In genomic region chr9:127503379-127503921, GRCh38 we compare ENCODE assay signal across 13 cellular contexts. TPM values are rescaled to one million over a fixed set of nuclear protein-coding genes. Genes with fewer than 3 reads are reported as not detected.
DNase-seq lines count a peak whose midpoint lies in the region; ATAC-seq, FAIRE-seq and TF ChIP-seq lines count a peak whose summit lies in the region.
"Had no signal": no experiment of that assay in that cellular context is flagged by ENCODE, and none has a peak within 500 bp of the region (broad histone marks: within the 10 kb centered on the region; RNA-seq: fewer than 3 reads in every experiment).

No MANE protein-coding gene starts in this region.

- H2BK15ac ChIP-seq in mesenchymal stem cell (ENCODE audit: low read depth, poor library complexity, severe bottlenecking), result no peak overlapping the region

- H3K27ac ChIP-seq in GM23338 (ENCODE audit: low read depth), result peak overlapping the region; percentile 39; the same call in 1 of the 2 replicates
- H3K27ac ChIP-seq in HCT116 (ENCODE audit: low read depth, low read length), result no peak overlapping the region
- H3K27ac ChIP-seq in astrocyte (ENCODE audit: low read depth, low read length), result no peak overlapping the region
- peak overlapping the region; percentile 41 for H3K27ac ChIP-seq in mesenchymal stem cell (ENCODE audit: low read length, poor library complexity, severe bottlenecking)
- H3K27ac ChIP-seq in CD4-positive, alpha-beta memory T cell (ENCODE audit: low read depth, low read length), result no peak overlapping the region
- H3K27ac ChIP-seq: KMS-11 had no signal

- H3K4me2 ChIP-seq in GM23338 (no peak overlapping the region), HCT116 (ENCODE audit: low read length) (no peak overlapping the region), astrocyte (ENCODE audit: low read length) (no peak overlapping the region), mesenchymal stem cell (ENCODE audit: low read length, poor library complexity, severe bottlenecking) (no peak overlapping the region)
- H3K4me2 ChIP-seq: KMS-11, SK-N-SH had no signal

- H4K91ac ChIP-seq in mesenchymal stem cell (ENCODE audit: low read length), result no peak overlapping the region

- H3K4me3 ChIP-seq in GM23338 (no peak overlapping the region), HCT116 (replicated peaks in 1 of 2; ENCODE audit: low read depth in 1 of 2, low read length in 2 of 2) (no peak overlapping the region), astrocyte (ENCODE audit: insufficient read depth, low read depth, low read length) (no peak overlapping the region), mesenchymal stem cell (ENCODE audit: insufficient read depth in 1 of 2, low read depth in 1 of 2, low read length in 2 of 2) (no peak overlapping the region)
- H3K4me3 ChIP-seq in CD4-positive, alpha-beta memory T cell (ENCODE audit: low read length in 2 of 2), result no peak overlapping the region

- H4K20me1 ChIP-seq in GM23338 (replicated peaks; ENCODE audit: insufficient read depth), result no peaks in the 10 kb centered on the region
- H4K20me1 ChIP-seq in HCT116 (ENCODE audit: insufficient read depth), result no peaks in the 10 kb centered on the region
- peaks cover 53% of the 10 kb centered on the region for H4K20me1 ChIP-seq in astrocyte (ENCODE audit: insufficient read depth, low read length)

- H3K9me2 ChIP-seq in GM23338 (ENCODE audit: insufficient read depth), result no peaks in the 10 kb centered on the region
- no peaks in the 10 kb centered on the region for H3K9me2 ChIP-seq in HCT116 (ENCODE audit: insufficient read depth)
- H3K9me2 ChIP-seq: SK-N-SH had no signal

- H3K79me2 ChIP-seq in GM23338 (replicated peaks; ENCODE audit: insufficient read depth) (no peaks in the 10 kb centered on the region), HCT116 (ENCODE audit: insufficient read depth, low read length) (no peaks in the 10 kb centered on the region), astrocyte (ENCODE audit: insufficient read depth, low read length) (peaks cover 20% of the 10 kb centered on the region)

- peaks cover 3% of the 10 kb centered on the region for H3K79me1 ChIP-seq in mesenchymal stem cell (replicated peaks; ENCODE audit: low read length, poor library complexity, severe bottlenecking)

- H3K4me1 ChIP-seq in GM23338 (ENCODE audit: insufficient read depth) (no peaks in the 10 kb centered on the region), HCT116 (ENCODE audit: control insufficient read depth in 1 of 2, insufficient read depth in 2 of 2, low read length in 2 of 2) (0 out of 4 replicates have a peak, but pooled peaks cover 0 to 4% of the 10 kb centered on the region in 2 experiments), astrocyte (ENCODE audit: insufficient read depth, low read length) (peaks cover 38% of the 10 kb centered on the region), mesenchymal stem cell (ENCODE audit: control insufficient read depth, insufficient read depth, low read depth, low read length) (peaks cover 54% of the 10 kb centered on the region)
- H3K4me1 ChIP-seq in CD4-positive, alpha-beta memory T cell (ENCODE audit: insufficient read depth, low read length), result no peaks in the 10 kb centered on the region

- no peaks in the 10 kb centered on the region for H3K36me3 ChIP-seq in GM23338 (ENCODE audit: insufficient read depth)
- peaks cover 6 to 16% of the 10 kb centered on the region in 2 experiments; a peak in 3 of 4 replicates for H3K36me3 ChIP-seq in HCT116 (ENCODE audit: control insufficient read depth in 1 of 2, insufficient read depth in 2 of 2, low read length in 2 of 2)
- H3K36me3 ChIP-seq in astrocyte (ENCODE audit: insufficient read depth, low read length), result peaks cover 11% of the 10 kb centered on the region
- peaks cover 74 to 79% of the 10 kb centered on the region in 2 experiments for H3K36me3 ChIP-seq in mesenchymal stem cell (ENCODE audit: control insufficient read depth in 1 of 2, insufficient read depth in 2 of 2, low read depth in 1 of 2, low read length in 2 of 2)
- H3K36me3 ChIP-seq in CD4-positive, alpha-beta memory T cell (ENCODE audit: insufficient read depth, low read length), result no peaks in the 10 kb centered on the region

- TF ChIP-seq CTCF in GM23338 (conservative IDR thresholded peaks at IDR 0.05; ENCODE audit: low read depth in 2 of 2) (no peak), HCT116 (IDR thresholded peaks at IDR 0.05 in 2 of 3, conservative IDR thresholded peaks at IDR 0.05 in 1 of 3; ENCODE audit: borderline replicate concordance in 1 of 3, insufficient read depth in 1 of 3, low read depth in 2 of 3, low read length in 2 of 3) (no peak), astrocyte (IDR thresholded peaks at IDR 0.05; ENCODE audit: insufficient read depth, low read depth, low read length) (no peak)

- no peak overlapping the region for H3K9ac ChIP-seq in HCT116 (ENCODE audit: low read length)
- H3K9ac ChIP-seq in astrocyte (ENCODE audit: low read length), result no peak overlapping the region
- H3K9ac ChIP-seq in mesenchymal stem cell (ENCODE audit: low read length), result no peak overlapping the region
- H3K9ac ChIP-seq: KMS-11, SK-N-SH had no signal

- 85% methylated on average over 20 of the region's 20 CpGs for WGBS in mesenchymal stem cell

- CTCF ChIA-PET in HCT116 (lab: Charles Lee), result interaction anchor here (0.6 to 3.6 kb wide), 8 partner anchors 63 to 418 kb away, joined by 3 to 22 read pairs (median 6); partner anchors contain the start of gene TOR2A
- CTCF ChIA-PET in CD4-positive, alpha-beta memory T cell (lab: Charles Lee; ENCODE audit: partially characterized antibody), result interaction anchor here (0.7 to 4.6 kb wide), 15 partner anchors 9 to 561 kb away, joined by 3 to 73 read pairs (median 5); partner anchors contain the start of gene TOR2A

- DNase-seq in GM23338 (ENCODE audit: low spot score) (no peak), HCT116 (ENCODE audit: low read depth, low spot score) (no peak), astrocyte (ENCODE audit: low read depth) (no peak), mesenchymal stem cell (no peak), nucleus accumbens (lab: John Stamatoyannopoulos, UW) (no peak), NCI-H226 (no peak), ACHN (no peak)
- DNase-seq in CD4-positive, alpha-beta memory T cell, result no peak

- H2AK5ac ChIP-seq in mesenchymal stem cell (ENCODE audit: low read length, severe bottlenecking), result no peak overlapping the region

- no peak overlapping the region for H2BK120ac ChIP-seq in mesenchymal stem cell (ENCODE audit: low read depth, low read length)

- H3K4me1 Mint-ChIP-seq in GM23338, result peaks cover 4% of the 10 kb centered on the region
- H3K4me1 Mint-ChIP-seq in astrocyte (ENCODE audit: low read depth, unreplicated experiment), result peaks cover 12% of the 10 kb centered on the region
- H3K4me1 Mint-ChIP-seq in CD4-positive, alpha-beta memory T cell, result peaks cover 0 to 5% (median 2%) of the 10 kb centered on the region in 4 donors
- H3K4me1 Mint-ChIP-seq: B cell had no signal

- TF ChIP-seq POLR2A in HCT116 (IDR thresholded peaks at IDR 0.05; ENCODE audit: borderline replicate concordance, extremely low read depth, insufficient read depth, insufficient read length), result no peak

- ATAC-seq in GM23338 (no peak), HCT116 (peak; percentile 10; the same call in 1 of the 2 replicates)

- H3K9me3 ChIP-seq in HCT116 (ENCODE audit: control insufficient read depth in 1 of 2, insufficient read depth in 1 of 2, low read depth in 1 of 2, low read length in 2 of 2) (no peaks in the 10 kb centered on the region), astrocyte (ENCODE audit: insufficient read depth, low read depth, low read length) (no peaks in the 10 kb centered on the region), mesenchymal stem cell (ENCODE audit: control insufficient read depth, low read length) (no peaks in the 10 kb centered on the region)
- H3K9me3 ChIP-seq in CD4-positive, alpha-beta memory T cell (ENCODE audit: control insufficient read depth in 1 of 2, low read length in 2 of 2), result no peaks in the 10 kb centered on the region
- H3K9me3 ChIP-seq: SK-N-SH had no signal

- H3K4ac ChIP-seq in mesenchymal stem cell (ENCODE audit: low read depth in 1 of 2, low read length in 2 of 2), result peak overlapping the region in 1 of 2 experiments; percentile 41

- no TSS peak for BruUV-seq in HCT116 (replicated peaks; lab: Mats Ljungman, UMichigan)

- H2AFZ ChIP-seq in GM23338, result no peak overlapping the region
- no peak overlapping the region for H2AFZ ChIP-seq in HCT116 (ENCODE audit: low read depth, low read length, poor library complexity, severe bottlenecking)
- no peak overlapping the region for H2AFZ ChIP-seq in astrocyte (ENCODE audit: low read depth, low read length)
- no peak overlapping the region for H2AFZ ChIP-seq in mesenchymal stem cell (ENCODE audit: low read depth, low read length)

- H3K9me3 Mint-ChIP-seq in GM23338 (no peaks in the 10 kb centered on the region), astrocyte (ENCODE audit: unreplicated experiment) (no peaks in the 10 kb centered on the region)
- H3K9me3 Mint-ChIP-seq in CD4-positive, alpha-beta memory T cell, result no peaks in the 10 kb centered on the region
- H3K9me3 Mint-ChIP-seq: CD4-positive, alpha-beta T cell; H9 had no signal

- RAD21 ChIA-PET in HCT116 (lab: Charles Lee; ENCODE audit: low non-redundant PET in 1 of 2, low total read pairs in 2 of 2, uncharacterized antibody in 2 of 2, unreplicated experiment in 2 of 2), result interaction anchor here (0.8 to 1.3 kb wide), 3 partner anchors 75 to 221 kb away, joined by 3 read pairs; no protein-coding TSS in a partner anchor

- in situ Hi-C loops in ACHN (cut with HindIII; ENCODE audit: low pct_ligation_motif_present, low pct_unique_long_range_greater_than_20kb, low sequenced_read_pairs), result no loop called here

- H3K27me3 Mint-ChIP-seq in GM23338 (ENCODE audit: insufficient read depth, low read depth, poor library complexity), result peaks cover 11% of the 10 kb centered on the region
- H3K27me3 Mint-ChIP-seq in astrocyte (ENCODE audit: low read depth, unreplicated experiment), result no peaks in the 10 kb centered on the region
- H3K27me3 Mint-ChIP-seq in CD4-positive, alpha-beta memory T cell, result no peaks in the 10 kb centered on the region
- H3K27me3 Mint-ChIP-seq: B cell; CD4-positive, alpha-beta T cell had no signal

- H3K14ac ChIP-seq in mesenchymal stem cell (ENCODE audit: low read length in 2 of 2), result no peak overlapping the region

- H3K36me3 Mint-ChIP-seq in GM23338 (ENCODE audit: low read depth) (no peaks in the 10 kb centered on the region; the same call in 2 of the 3 replicates), astrocyte (ENCODE audit: low read depth, unreplicated experiment) (peaks cover 7% of the 10 kb centered on the region)
- H3K36me3 Mint-ChIP-seq in CD4-positive, alpha-beta memory T cell, result peaks cover under 1 to 4% of the 10 kb centered on the region in 2 donors

- H3K18ac ChIP-seq in mesenchymal stem cell (ENCODE audit: low read depth in 1 of 2, low read length in 2 of 2), result peak overlapping the region in 1 of 2 experiments; percentile 52

- H3K27ac Mint-ChIP-seq in GM23338, result 0 out of 2 replicates have a peak overlapping the region, but pooled peaks have one; percentile 23
- peak overlapping the region; percentile 66 for H3K27ac Mint-ChIP-seq in astrocyte (ENCODE audit: unreplicated experiment)
- H3K27ac Mint-ChIP-seq in CD4-positive, alpha-beta memory T cell, result peak overlapping the region in 1 of 7 donors; percentile 84
- H3K27ac Mint-ChIP-seq: B cell; CD4-positive, alpha-beta T cell had no signal

- H3F3A ChIP-seq in GM23338 (replicated peaks; ENCODE audit: low read depth), result peaks cover 6% of the 10 kb centered on the region; the same call in 1 of the 2 replicates

- H3K27me3 ChIP-seq in GM23338 (ENCODE audit: insufficient read depth), result no peaks in the 10 kb centered on the region
- no peaks in the 10 kb centered on the region for H3K27me3 ChIP-seq in HCT116 (ENCODE audit: insufficient read depth, low read length)
- no peaks in the 10 kb centered on the region for H3K27me3 ChIP-seq in astrocyte (ENCODE audit: insufficient read depth, low read length)
- no peaks in the 10 kb centered on the region for H3K27me3 ChIP-seq in mesenchymal stem cell (ENCODE audit: control insufficient read depth in 1 of 2, insufficient read depth in 1 of 2, low read length in 2 of 2)
- H3K27me3 ChIP-seq in CD4-positive, alpha-beta memory T cell (ENCODE audit: insufficient read depth, low read length), result no peaks in the 10 kb centered on the region

- no peak overlapping the region for H3K4me3 Mint-ChIP-seq in GM23338
- H3K4me3 Mint-ChIP-seq in astrocyte (ENCODE audit: unreplicated experiment), result no peak overlapping the region
- no peak overlapping the region for H3K4me3 Mint-ChIP-seq in CD4-positive, alpha-beta memory T cell
- H3K4me3 Mint-ChIP-seq: B cell; CD4-positive, alpha-beta T cell; H9 had no signal

- peak overlapping the region; percentile 70 for H4K8ac ChIP-seq in mesenchymal stem cell (ENCODE audit: low read length)

- FAIRE-seq in astrocyte (lab: Jason Lieb, UNC), result no peak

- no peak for TF ChIP-seq RAD21 in HCT116 (IDR thresholded peaks at IDR 0.05; ENCODE audit: low read depth)

- H2BK5ac ChIP-seq in mesenchymal stem cell (ENCODE audit: low read depth, low read length, poor library complexity, severe bottlenecking), result no peak overlapping the region

- H2BK12ac ChIP-seq in mesenchymal stem cell (ENCODE audit: low read length in 2 of 2), result no peak overlapping the region

- POLR2A ChIA-PET in HCT116 (lab: Charles Lee), result interaction anchor here (1.0 kb wide), 1 partner anchor 76 kb away, joined by 3 read pairs; no protein-coding TSS in a partner anchor
- POLR2A ChIA-PET in CD4-positive, alpha-beta memory T cell (lab: Charles Lee; ENCODE audit: partially characterized antibody), result interaction anchor here (1.1 to 1.3 kb wide), 2 partner anchors 76 to 83 kb away, joined by 3 to 4 read pairs; no protein-coding TSS in a partner anchor

- intact Hi-C loops in HCT116 (cut with micrococcal nuclease), result no loop called here
- intact Hi-C loops in CD4-positive, alpha-beta memory T cell (cut with micrococcal nuclease), result loop anchor here (5.0 kb wide), 1 partner anchor 414 kb away; the partner anchor contains the start of gene ST6GALNAC4

- peak overlapping the region in 1 of 2 experiments; percentile 17 for H3K23ac ChIP-seq in mesenchymal stem cell (ENCODE audit: low read length in 2 of 2)

RNA-seq across cellular contexts. Expression of gene LRSAM1, which starts 52.1 kb away (rescaled TPM):
- total RNA-seq in GM23338 (2014; rRNA removed; shearing (Covaris generic)), result 16.9 and 21.9 TPM in 2 replicates
- polyA plus RNA-seq in GM23338 (2016; fragmentation: Nextera tagmentation; extraction: Ambion mirVana), result 12.8 and 16.1 TPM in 2 replicates
- total RNA-seq in HCT116 (2021; ENCODE audit: unreplicated experiment), result 25.9 TPM
- polyA plus RNA-seq in HCT116 (2012), result 21.0 and 23.3 TPM in 2 replicates
- 18.7 and 22.2 TPM in 2 replicates for total RNA-seq in astrocyte
- polyA plus RNA-seq in mesenchymal stem cell (2013, experiment 1 of 2), result 7.9 TPM
- polyA plus RNA-seq in mesenchymal stem cell (2013, experiment 2 of 2), result 7.2 TPM
- 10 to 100 TPM; 30.5 to 31.3 TPM for total RNA-seq in CD4-positive, alpha-beta memory T cell
- 1 to 10 TPM; 4.3 to 9.2 TPM for polyA plus RNA-seq in CD4-positive, alpha-beta memory T cell

RNA-seq across cellular contexts. Expression of gene RPL12, which starts 52.2 kb away (rescaled TPM):
- total RNA-seq in GM23338 (2014; rRNA removed; shearing (Covaris generic)), result 1,947 and 2,596 TPM in 2 replicates
- 2,121 and 2,369 TPM in 2 replicates for polyA plus RNA-seq in GM23338 (2016; fragmentation: Nextera tagmentation; extraction: Ambion mirVana)
- total RNA-seq in HCT116 (2021; ENCODE audit: unreplicated experiment) (2,679 TPM), astrocyte (1,037 and 1,189 TPM in 2 replicates)
- 5,001 and 5,019 TPM in 2 replicates for polyA plus RNA-seq in HCT116 (2012)
- 2,850 TPM for polyA plus RNA-seq in mesenchymal stem cell (2013, experiment 1 of 2)
- polyA plus RNA-seq in mesenchymal stem cell (2013, experiment 2 of 2), result 2,702 TPM
- 1,000 to 10,000 TPM; 1,622 to 1,664 TPM for total RNA-seq in CD4-positive, alpha-beta memory T cell
- 1,000 to 10,000 TPM; 1,304 to 1,786 TPM for polyA plus RNA-seq in CD4-positive, alpha-beta memory T cell

Comparison
In these comparisons a context has a peak if more than half of its experiments do, and no peak if none do; other contexts are left out.
1. H3K27ac ChIP-seq: peak in GM23338 (single experiment) and mesenchymal stem cell (single experiment); none in HCT116 (single experiment), astrocyte (single experiment) and CD4-positive, alpha-beta memory T cell (single experiment).